Comparison of ENCODE assay signal across 8 cellular contexts in genomic region chr20:17568045-17568788, GRCh38. TPM values are rescaled to one million over a fixed set of nuclear protein-coding genes. Genes with fewer than 3 reads are reported as not detected.
A peak's percentile ranks its signal among the peaks of the same experiment; 100 is the strongest.
DNase-seq lines count a peak whose midpoint lies in the region; ATAC-seq and TF ChIP-seq lines count a peak whose summit lies in the region.

No MANE protein-coding gene starts in this region.

- peaks cover 0 to 9% (median 0%) of the 10 kb centered on the region in 5 donors for H3K27me3 Mint-ChIP-seq in naive thymus-derived CD8-positive, alpha-beta T cell

- TF ChIP-seq CTCF in AG04449 (IDR thresholded peaks at IDR 0.05; ENCODE audit: insufficient read depth, low read length, missing control alignments) = no peak
- no peak for TF ChIP-seq CTCF in LNCaP clone FGC (IDR thresholded peaks at IDR 0.05; ENCODE audit: control insufficient read depth, extremely low read depth, insufficient read depth)

- DNase-seq in AG04449 (ENCODE audit: low read depth, low spot score) (no peak), LNCaP clone FGC (ENCODE audit: low read depth) (no peak), dermis blood vessel endothelial cell (peak; percentile 23), COR-L47 (lab: John Stamatoyannopoulos, UW) (no peak), Ammon's horn (ENCODE audit: low spot score) (no peak), NCI-H146 treated with DMSO at 0.1 percent for 48 hours (lab: John Stamatoyannopoulos, UW; ENCODE audit: unreplicated experiment) (no peak)
- no peak for DNase-seq in naive thymus-derived CD8-positive, alpha-beta T cell
- no peak for DNase-seq in activated effector memory CD4-positive, alpha-beta T cell treated with Interleukin-2 at 50 U/mL for 16 hours

- ATAC-seq in naive thymus-derived CD8-positive, alpha-beta T cell = no peak

- H3K4me3 ChIP-seq in AG04449 (ENCODE audit: low read depth, low read length) = peak overlapping the region; percentile 82
- peak overlapping the region; percentile 87 for H3K4me3 ChIP-seq in LNCaP clone FGC (ENCODE audit: low read depth, low read length)

- H3K36me3 Mint-ChIP-seq in naive thymus-derived CD8-positive, alpha-beta T cell = peaks cover 0 to under 1% (median 0%) of the 10 kb centered on the region in 3 donors

- H3K9me3 Mint-ChIP-seq in naive thymus-derived CD8-positive, alpha-beta T cell = peaks cover 0 to 3% (median 0%) of the 10 kb centered on the region in 9 donors

- POLR2A ChIA-PET in AG04449 (lab: Yijun Ruan, JAX) = no interaction called here
- POLR2A ChIA-PET in naive thymus-derived CD8-positive, alpha-beta T cell (lab: Charles Lee) = no interaction called here

- peak overlapping the region in 8 of 10 donors; percentile 2 to 71 (median 19) for H3K27ac Mint-ChIP-seq in naive thymus-derived CD8-positive, alpha-beta T cell

- CTCF ChIA-PET in AG04449 (lab: Yijun Ruan, JAX) = no interaction called here

- H3K4me3 Mint-ChIP-seq in naive thymus-derived CD8-positive, alpha-beta T cell = peak overlapping the region; percentile 28 to 98 (median 62)

- peaks cover 19 to 32% (median 27%) of the 10 kb centered on the region in 4 donors for H3K4me1 Mint-ChIP-seq in naive thymus-derived CD8-positive, alpha-beta T cell

RNA-seq across cellular contexts. Expression of gene DSTN, which starts 1.7 kb away (rescaled TPM):
- 157 and 236 TPM in 2 replicates for total RNA-seq in dermis blood vessel endothelial cell
- total RNA-seq in naive thymus-derived CD8-positive, alpha-beta T cell = 10 to 100 TPM; 28.4 to 31.9 TPM
- polyA plus RNA-seq in naive thymus-derived CD8-positive, alpha-beta T cell = 100 to 1,000 TPM in 1 of 3 donors, 10 to 100 TPM in 2; 75.1 to 140 (median 81.6) TPM

RNA-seq across cellular contexts. Expression of gene BFSP1, which starts 37.0 kb away (rescaled TPM):
- 1.9 and 4.4 TPM in 2 replicates for total RNA-seq in dermis blood vessel endothelial cell
- not detected for total RNA-seq in naive thymus-derived CD8-positive, alpha-beta T cell
- 1 to 10 TPM in 1 of 3 donors, not detected in 2; 1.8 TPM for polyA plus RNA-seq in naive thymus-derived CD8-positive, alpha-beta T cell
